In the genomic region with DNA sequence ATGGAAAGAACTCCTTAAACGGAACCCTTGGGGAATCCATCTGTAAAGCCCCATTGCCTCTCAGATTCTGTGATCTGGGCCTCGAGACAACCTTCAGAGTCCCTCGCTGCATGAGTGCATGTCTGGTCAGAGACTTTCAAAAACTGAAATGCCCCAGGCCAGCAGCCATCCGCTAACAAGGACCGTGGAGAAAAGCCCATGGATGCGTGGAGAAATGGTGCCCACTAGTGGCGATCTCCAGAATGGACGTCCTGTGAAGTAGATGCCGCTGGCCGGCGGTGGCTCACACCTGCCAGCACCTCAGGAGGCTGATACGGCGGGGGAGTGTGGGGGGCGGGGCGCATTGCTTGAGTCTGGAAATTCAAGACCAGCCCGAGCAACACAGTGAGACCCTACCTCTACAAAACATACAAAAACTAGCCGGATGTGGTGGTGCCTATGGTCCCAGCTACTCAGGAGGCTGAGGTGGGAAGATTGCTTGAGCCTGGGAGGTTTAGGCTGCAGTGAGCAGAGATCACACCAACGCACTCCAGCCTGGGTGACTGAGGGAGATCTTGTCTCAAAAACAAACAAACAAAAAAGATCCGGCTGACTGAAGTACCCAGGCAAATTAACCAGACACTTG, we compare ENCODE assay signal across 8 cellular contexts. TPM values are rescaled to one million over a fixed set of nuclear protein-coding genes. Genes with fewer than 3 reads are reported as not detected.
DNase-seq lines count a peak whose midpoint lies in the region; ATAC-seq and TF ChIP-seq lines count a peak whose summit lies in the region.

No MANE protein-coding gene starts in this region.

- no peak overlapping the region for H3K27ac ChIP-seq in HEK293 (ENCODE audit: extremely low read depth, low read depth, low read length)
- H3K27ac ChIP-seq in heart right ventricle, result no peak overlapping the region

- no peaks in the 10 kb centered on the region for H3K4me1 ChIP-seq in HEK293 (ENCODE audit: control insufficient read depth, insufficient read depth, low read length)
- peaks cover 0 to 41% (median 0%) of the 10 kb centered on the region in 9 donors for H3K4me1 ChIP-seq in heart right ventricle

- H3K9me3 Mint-ChIP-seq in activated naive CD8-positive, alpha-beta T cell treated with anti-CD3 and anti-CD28 coated beads, Interleukin-2, amount 10 ng/mL, durations not matched to agents 7 days and 5 days, result no peaks in the 10 kb centered on the region

- H3K9me3 ChIP-seq in HEK293 (ENCODE audit: control insufficient read depth, insufficient read depth, low read depth, low read length) (no peaks in the 10 kb centered on the region), heart right ventricle (no peaks in the 10 kb centered on the region)

- POLR2A ChIA-PET in HEK293 (lab: Yijun Ruan, JAX), result no interaction called here
- POLR2A ChIA-PET in activated naive CD8-positive, alpha-beta T cell treated with anti-CD3 and anti-CD28 coated beads, Interleukin-2, amount 10 ng/mL, durations not matched to agents 7 days and 5 days (lab: Charles Lee), result interaction anchor here (0.9 to 1.3 kb wide), 3 partner anchors 84 to 162 kb away, joined by 3 read pairs; no protein-coding TSS in a partner anchor

- CTCF ChIA-PET in HEK293 (lab: Yijun Ruan, JAX), result interaction anchor here (0.6 to 1.7 kb wide), 7 partner anchors 15 to 577 kb away, joined by 3 to 5 read pairs (median 3); no protein-coding TSS in a partner anchor

- no peak for TF ChIP-seq CTCF in HEK293 (tag by site-specific recombination; IDR thresholded peaks at IDR 0.05)
- TF ChIP-seq CTCF in heart right ventricle (IDR thresholded peaks at IDR 0.05), result peak; percentile 82 to 94 (median 90)

- peak; percentile 48 for DNase-seq in GF-D8 (lab: John Stamatoyannopoulos, UW)
- DNase-seq in NCI-H1092 treated with DMSO at 0.1 percent for 48 hours (lab: John Stamatoyannopoulos, UW), result peak; percentile 73
- DNase-seq in T follicular helper cell (ENCODE audit: low read depth), result peak; percentile 71
- DNase-seq in activated naive CD8-positive, alpha-beta T cell treated with anti-CD3 and anti-CD28 coated beads, Interleukin-2, amount 10 ng/mL, durations not matched to agents 7 days and 5 days, result peak; percentile 81
- DNase-seq in heart right ventricle, result peak; percentile 79 to 86
- DNase-seq in putamen (ENCODE audit: low spot score), result peak; percentile 77

- WGBS in heart right ventricle, 2 donors, result 4 to 6% methylated on average over 19 of the region's 19 CpGs

- no peaks in the 10 kb centered on the region for H3K36me3 ChIP-seq in HEK293 (ENCODE audit: control insufficient read depth in 2 of 2, insufficient read depth in 1 of 2, low read length in 2 of 2)
- no peaks in the 10 kb centered on the region for H3K36me3 ChIP-seq in heart right ventricle

- ATAC-seq in activated naive CD8-positive, alpha-beta T cell treated with anti-CD3 and anti-CD28 coated beads, Interleukin-2, amount 10 ng/mL, durations not matched to agents 7 days and 5 days (ENCODE audit: low read depth), result peak; percentile 87
- ATAC-seq in heart right ventricle (peak; percentile 77 to 92 (median 90)), HG03108 (IDR thresholded peaks at IDR 0.05; ENCODE audit: unreplicated experiment) (no peak)

- H3K4me3 Mint-ChIP-seq in activated naive CD8-positive, alpha-beta T cell treated with anti-CD3 and anti-CD28 coated beads, Interleukin-2, amount 10 ng/mL, durations not matched to agents 7 days and 5 days, result no peak overlapping the region

- H3K4me3 ChIP-seq in HEK293 (ENCODE audit: low read depth, low read length) (no peak overlapping the region), heart right ventricle (no peak overlapping the region)

- no peaks in the 10 kb centered on the region for H3K36me3 Mint-ChIP-seq in activated naive CD8-positive, alpha-beta T cell treated with anti-CD3 and anti-CD28 coated beads, Interleukin-2, amount 10 ng/mL, durations not matched to agents 7 days and 5 days

- no peaks in the 10 kb centered on the region for H3K27me3 Mint-ChIP-seq in activated naive CD8-positive, alpha-beta T cell treated with anti-CD3 and anti-CD28 coated beads, Interleukin-2, amount 10 ng/mL, durations not matched to agents 7 days and 5 days

- H3K27me3 ChIP-seq in heart right ventricle, result peaks cover 0 to 43% (median 28%) of the 10 kb centered on the region in 7 donors

- H3K27ac Mint-ChIP-seq in activated naive CD8-positive, alpha-beta T cell treated with anti-CD3 and anti-CD28 coated beads, Interleukin-2, amount 10 ng/mL, durations not matched to agents 7 days and 5 days, result no peak overlapping the region

- H3K4me1 Mint-ChIP-seq in activated naive CD8-positive, alpha-beta T cell treated with anti-CD3 and anti-CD28 coated beads, Interleukin-2, amount 10 ng/mL, durations not matched to agents 7 days and 5 days, result peaks cover 18% of the 10 kb centered on the region

- intact Hi-C loops in heart right ventricle (cut with DNase I), result loop anchor here (1.0 to 5.0 kb wide), 8 partner anchors 260 to 415 kb away; no protein-coding TSS in a partner anchor

TF ChIP-seq in HEK293, 187 proteins besides CTCF, POLR2A, EP300 and RAD21 (continues in another document):
- peak; percentile 90 for TF ChIP-seq ZNF654 (tag by site-specific recombination; IDR thresholded peaks at IDR 0.05; ENCODE audit: low read depth)
- TF ChIP-seq ZEB2 (tag by site-specific recombination; IDR thresholded peaks at IDR 0.05), result 0 out of 2 replicates have a peak, but pooled peaks have one; percentile 57
- no peak for TF ChIP-seq ZNF664 (tag by site-specific recombination; IDR thresholded peaks at IDR 0.05)
- TF ChIP-seq EGR2 (tag by site-specific recombination; IDR thresholded peaks at IDR 0.05; ENCODE audit: low read depth), result peak; percentile 85
- TF ChIP-seq ZNF529 (tag by site-specific recombination; IDR thresholded peaks at IDR 0.05; ENCODE audit: insufficient replicate concordance), result no peak
- TF ChIP-seq, protein P1, sequence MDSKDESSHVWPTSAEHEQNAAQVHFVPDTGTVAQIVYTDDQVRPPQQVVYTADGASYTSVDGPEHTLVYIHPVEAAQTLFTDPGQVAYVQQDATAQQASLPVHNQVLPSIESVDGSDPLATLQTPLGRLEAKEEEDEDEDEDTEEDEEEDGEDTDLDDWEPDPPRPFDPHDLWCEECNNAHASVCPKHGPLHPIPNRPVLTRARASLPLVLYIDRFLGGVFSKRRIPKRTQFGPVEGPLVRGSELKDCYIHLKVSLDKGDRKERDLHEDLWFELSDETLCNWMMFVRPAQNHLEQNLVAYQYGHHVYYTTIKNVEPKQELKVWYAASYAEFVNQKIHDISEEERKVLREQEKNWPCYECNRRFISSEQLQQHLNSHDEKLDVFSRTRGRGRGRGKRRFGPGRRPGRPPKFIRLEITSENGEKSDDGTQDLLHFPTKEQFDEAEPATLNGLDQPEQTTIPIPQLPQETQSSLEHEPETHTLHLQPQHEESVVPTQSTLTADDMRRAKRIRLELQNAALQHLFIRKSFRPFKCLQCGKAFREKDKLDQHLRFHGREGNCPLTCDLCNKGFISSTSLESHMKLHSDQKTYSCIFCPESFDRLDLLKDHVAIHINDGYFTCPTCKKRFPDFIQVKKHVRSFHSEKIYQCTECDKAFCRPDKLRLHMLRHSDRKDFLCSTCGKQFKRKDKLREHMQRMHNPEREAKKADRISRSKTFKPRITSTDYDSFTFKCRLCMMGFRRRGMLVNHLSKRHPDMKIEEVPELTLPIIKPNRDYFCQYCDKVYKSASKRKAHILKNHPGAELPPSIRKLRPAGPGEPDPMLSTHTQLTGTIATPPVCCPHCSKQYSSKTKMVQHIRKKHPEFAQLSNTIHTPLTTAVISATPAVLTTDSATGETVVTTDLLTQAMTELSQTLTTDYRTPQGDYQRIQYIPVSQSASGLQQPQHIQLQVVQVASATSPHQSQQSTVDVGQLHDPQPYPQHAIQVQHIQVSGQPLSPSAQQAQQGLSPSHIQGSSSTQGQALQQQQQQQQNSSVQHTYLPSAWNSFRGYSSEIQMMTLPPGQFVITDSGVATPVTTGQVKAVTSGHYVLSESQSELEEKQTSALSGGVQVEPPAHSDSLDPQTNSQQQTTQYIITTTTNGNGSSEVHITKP (tag by site-specific recombination; IDR thresholded peaks at IDR 0.05), result no peak
- TF ChIP-seq ZBTB17 (tag by site-specific recombination; IDR thresholded peaks at IDR 0.05), result peak; percentile 93
- TF ChIP-seq ZNF777 (tag by site-specific recombination; IDR thresholded peaks at IDR 0.05; ENCODE audit: borderline replicate concordance), result no peak
- TF ChIP-seq SP2 (tag by site-specific recombination; IDR thresholded peaks at IDR 0.05), result no peak
- TF ChIP-seq KLF9 (tag by site-specific recombination; IDR thresholded peaks at IDR 0.05; ENCODE audit: low read depth), result peak; percentile 61; the same call in 1 of the 2 replicates
- no peak for TF ChIP-seq ZNF514 (tag by site-specific recombination; IDR thresholded peaks at IDR 0.05)
- 0 out of 2 replicates have a peak, but pooled peaks have one; percentile 23 for TF ChIP-seq ZNF629 (tag by site-specific recombination; IDR thresholded peaks at IDR 0.05)
- TF ChIP-seq GFI1B (tag by site-specific recombination; IDR thresholded peaks at IDR 0.05), result no peak
- TF ChIP-seq, protein P2, sequence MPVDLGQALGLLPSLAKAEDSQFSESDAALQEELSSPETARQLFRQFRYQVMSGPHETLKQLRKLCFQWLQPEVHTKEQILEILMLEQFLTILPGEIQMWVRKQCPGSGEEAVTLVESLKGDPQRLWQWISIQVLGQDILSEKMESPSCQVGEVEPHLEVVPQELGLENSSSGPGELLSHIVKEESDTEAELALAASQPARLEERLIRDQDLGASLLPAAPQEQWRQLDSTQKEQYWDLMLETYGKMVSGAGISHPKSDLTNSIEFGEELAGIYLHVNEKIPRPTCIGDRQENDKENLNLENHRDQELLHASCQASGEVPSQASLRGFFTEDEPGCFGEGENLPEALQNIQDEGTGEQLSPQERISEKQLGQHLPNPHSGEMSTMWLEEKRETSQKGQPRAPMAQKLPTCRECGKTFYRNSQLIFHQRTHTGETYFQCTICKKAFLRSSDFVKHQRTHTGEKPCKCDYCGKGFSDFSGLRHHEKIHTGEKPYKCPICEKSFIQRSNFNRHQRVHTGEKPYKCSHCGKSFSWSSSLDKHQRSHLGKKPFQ (tag by site-specific recombination; IDR thresholded peaks at IDR 0.05), result peak; percentile 99

RNA-seq across cellular contexts. Expression of a gene that starts 7.9 kb away (rescaled TPM):
- total RNA-seq in activated naive CD8-positive, alpha-beta T cell treated with anti-CD3 and anti-CD28 coated beads, Interleukin-2, amount 10 ng/mL, durations not matched to agents 7 days and 5 days, result 10 to 100 TPM; 91.1 to 99.7 TPM
- total RNA-seq in heart right ventricle, result 10 to 100 TPM; 27.8 to 37.6 (median 30.4) TPM
- 10 to 100 TPM; 29.4 to 76.6 TPM for polyA plus RNA-seq in heart right ventricle

RNA-seq across cellular contexts. Expression of a gene that starts 47.8 kb away (rescaled TPM):
- under 1 TPM in 1 of 2 experiments, not detected in 1; 0.22 TPM for total RNA-seq in activated naive CD8-positive, alpha-beta T cell treated with anti-CD3 and anti-CD28 coated beads, Interleukin-2, amount 10 ng/mL, durations not matched to agents 7 days and 5 days
- not detected for total RNA-seq in heart right ventricle
- polyA plus RNA-seq in heart right ventricle, result not detected

RNA-seq across cellular contexts. Expression of a gene that starts 54.6 kb away (rescaled TPM):
- total RNA-seq in activated naive CD8-positive, alpha-beta T cell treated with anti-CD3 and anti-CD28 coated beads, Interleukin-2, amount 10 ng/mL, durations not matched to agents 7 days and 5 days, result 10 to 100 TPM; 63.8 to 68.7 TPM
- 10 to 100 TPM; 16.6 to 29.2 (median 19.4) TPM for total RNA-seq in heart right ventricle
- 100 to 1,000 TPM in 1 of 2 donors, 10 to 100 TPM in 1; 26.8 to 105 TPM for polyA plus RNA-seq in heart right ventricle
